21 cellular contexts compared by ENCODE assay signal in the genomic region with DNA sequence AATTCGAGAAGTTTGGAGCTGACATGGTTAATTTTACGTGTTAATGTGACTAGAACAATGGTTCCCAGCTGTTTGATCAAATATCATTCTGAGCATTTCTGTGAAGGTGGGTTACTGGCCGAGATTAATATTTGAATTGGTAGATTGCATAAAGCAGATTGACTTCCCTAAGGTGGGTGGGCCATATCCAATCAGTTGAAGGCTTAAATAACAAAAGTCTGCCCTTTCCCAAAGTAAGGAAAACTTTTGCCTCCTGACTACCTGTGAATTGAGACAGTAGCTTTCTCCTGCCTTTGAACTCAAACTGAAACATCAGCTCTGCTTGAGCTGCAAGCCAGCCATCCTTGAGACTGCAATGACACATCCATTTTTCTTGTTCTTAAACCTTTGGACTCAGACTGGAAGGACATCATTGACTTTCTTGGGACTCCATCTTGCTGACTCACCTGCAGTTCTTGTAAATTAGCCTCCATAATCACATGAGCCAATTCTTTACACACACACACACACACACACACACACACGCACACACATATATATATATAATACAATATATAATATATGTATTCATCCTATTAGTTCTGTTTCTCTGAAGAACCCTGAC.
A peak's percentile ranks its signal among the peaks of the same experiment; 100 is the strongest.
DNase-seq lines count a peak whose midpoint lies in the region; ATAC-seq, FAIRE-seq and TF ChIP-seq lines count a peak whose summit lies in the region.
"Had no signal": no experiment of that assay in that cellular context is flagged by ENCODE, and none has a peak within 500 bp of the region (broad histone marks: within the 10 kb centered on the region; RNA-seq: fewer than 3 reads in every experiment).

No MANE protein-coding gene starts in this region.

- FAIRE-seq in small intestine (lab: Jason Lieb, UNC) = no peak
- FAIRE-seq: A204.1, G401.6, GM12892 had no signal

- DNase-seq in RKO (ENCODE audit: low spot score) = peak; percentile 5
- no peak for DNase-seq in foreskin keratinocyte
- DNase-seq in mucosa of descending colon = no peak
- peak; percentile 61 for DNase-seq in small intestine
- DNase-seq in NCI-H1930 (lab: John Stamatoyannopoulos, UW) = no peak
- no peak for DNase-seq in A172 (ENCODE audit: low spot score)
- no peak for DNase-seq in NCI-H526 (lab: John Stamatoyannopoulos, UW)
- DNase-seq: Caco-2; CD4-positive, CD25-positive, alpha-beta regulatory T cell; CD8-positive, alpha-beta T cell; DMS153; DND-41; GOT3; H7; HCEC 1CT had no signal

- TF ChIP-seq CTCF in foreskin keratinocyte (conservative IDR thresholded peaks at IDR 0.05) (no peak), mucosa of descending colon (IDR thresholded peaks at IDR 0.05) (no peak)

- H3K27me3 ChIP-seq in foreskin keratinocyte = no peaks in the 10 kb centered on the region
- H3K27me3 ChIP-seq in small intestine (ENCODE audit: control insufficient read depth in 2 of 2, insufficient read depth in 2 of 2, low read length in 2 of 2) = no peaks in the 10 kb centered on the region
- H3K27me3 ChIP-seq: BLaER1 had no signal

- WGBS in small intestine, 3 donors = 68 to 76% (median 74%) methylated on average over 4 of the region's 4 CpGs

- H3K36me3 ChIP-seq in mucosa of descending colon (ENCODE audit: low read depth) (no peaks in the 10 kb centered on the region), small intestine (ENCODE audit: control insufficient read depth in 2 of 2, insufficient read depth in 2 of 2, low read length in 2 of 2) (no peaks in the 10 kb centered on the region)
- H3K36me3 ChIP-seq: BLaER1 had no signal

- intact Hi-C loops in mucosa of descending colon (cut with DNase I, micrococcal nuclease) = no loop called here

- no peaks in the 10 kb centered on the region for H3K9me3 ChIP-seq in mucosa of descending colon
- H3K9me3 ChIP-seq in small intestine (ENCODE audit: control insufficient read depth, low read depth) = no peaks in the 10 kb centered on the region
- H3K9me3 ChIP-seq: BLaER1, Caco-2 had no signal

- H3K4me3 ChIP-seq in mucosa of descending colon = no peak overlapping the region
- H3K4me3 ChIP-seq in small intestine (ENCODE audit: low read depth in 1 of 2, low read length in 2 of 2) = no peak overlapping the region
- H3K4me3 ChIP-seq: BLaER1 had no signal

- H3K27ac ChIP-seq in foreskin keratinocyte (no peak overlapping the region), small intestine (ENCODE audit: low read depth in 1 of 2, low read length in 1 of 2) (no peak overlapping the region)
- H3K27ac ChIP-seq: BLaER1, C4-2B had no signal

- ATAC-seq in foreskin keratinocyte (peak; percentile 12), mucosa of descending colon (peak; percentile 91), GM18517 (IDR thresholded peaks at IDR 0.05; ENCODE audit: unreplicated experiment) (no peak)
- ATAC-seq: CD8-positive, alpha-beta T cell had no signal

- H3K4me1 ChIP-seq in foreskin keratinocyte (no peaks in the 10 kb centered on the region), mucosa of descending colon (ENCODE audit: low read depth) (no peaks in the 10 kb centered on the region), small intestine (ENCODE audit: control insufficient read depth in 2 of 2, insufficient read depth in 1 of 2, low read depth in 1 of 2, low read length in 1 of 2) (no peaks in the 10 kb centered on the region)
- H3K4me1 ChIP-seq: BLaER1, Caco-2 had no signal

Comparison
In these comparisons a context has a peak if more than half of its experiments do, and no peak if none do; other contexts are left out.
1. DNase-seq: peak in RKO (single experiment) and small intestine (single experiment); none in foreskin keratinocyte (0 of 2), mucosa of descending colon (0 of 3), NCI-H1930 (0 of 2), A172 (single experiment) and NCI-H526 (0 of 2).